ENCODE assay signal across 21 cellular contexts in the genomic region with DNA sequence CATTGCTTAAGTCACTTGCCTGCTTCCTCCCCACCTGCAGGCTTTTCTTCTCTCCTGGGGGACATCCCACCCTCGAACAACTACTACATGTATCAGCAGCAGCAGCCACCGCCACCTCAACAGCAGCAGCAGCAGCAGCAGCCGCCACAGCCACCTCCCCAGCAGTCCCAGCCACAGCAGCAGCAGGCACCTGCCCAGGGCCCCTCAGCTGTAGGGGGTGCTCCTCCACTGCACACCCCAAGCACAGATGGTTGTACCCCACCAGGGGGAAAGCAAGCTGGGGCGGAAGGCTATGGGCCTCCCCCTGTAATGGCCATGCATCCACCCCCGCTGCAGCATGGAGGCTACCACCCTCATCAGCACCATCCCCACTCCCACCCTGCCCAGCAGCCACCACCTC.
"Had no signal": no experiment of that assay in that cellular context is flagged by ENCODE, and none has a peak within 500 bp of the region (broad histone marks: within the 10 kb centered on the region; RNA-seq: fewer than 3 reads in every experiment).

No MANE protein-coding gene starts in this region.

- H3K36me3 ChIP-seq: uterus had no signal

- H3K9me3 ChIP-seq: esophagus muscularis mucosa, gastrocnemius medialis, heart right ventricle, psoas muscle, right lobe of liver, spleen, suprapubic skin, thyroid gland, uterus had no signal

- H3K9me3 Mint-ChIP-seq: natural killer cell treated with Interleukin-12 subunit alpha and Interleukin-12 subunit beta and Interleukin-15 and Interleukin-18, amount 100 ng/mL, for 72 hours; stimulated activated naive B cell treated with anti-CD40 and anti-IgM and Interleukin-4, amounts not matched to agents 10 μg/mL and 1 μg/mL and 100 μg/mL, for 72 hours; type B pancreatic cell had no signal

- H3K4me1 ChIP-seq: thyroid gland, uterus had no signal

- DNase-seq: effector CD4-positive, alpha-beta T cell; gastrocnemius medialis; heart right ventricle; hypothalamus; psoas muscle; retina; right lobe of liver; spleen; stimulated activated CD4-positive, alpha-beta T cell treated with anti-CD3 and anti-CD28 coated beads, Interleukin-15, amount 100 ng/mL, for 24 hours; stimulated activated CD4-positive, alpha-beta T cell treated with anti-CD3 and anti-CD28 coated beads, Interleukin-1b, Interleukin-23, amount 100 ng/mL, for 48 hours; stimulated activated CD4-positive, alpha-beta T cell treated with anti-CD3 and anti-CD28 coated beads, Interleukin-4, amount 100 ng/mL, for 24 hours; stimulated activated naive B cell treated with anti-CD40 and anti-IgM and Interleukin-4, amounts not matched to agents 10 μg/mL and 1 μg/mL and 100 μg/mL, for 72 hours; thyroid gland; uterus had no signal

- ATAC-seq: gastrocnemius medialis; left lobe of liver; stimulated activated naive B cell treated with anti-CD40 and anti-IgM and Interleukin-4, amounts not matched to agents 10 μg/mL and 1 μg/mL and 100 μg/mL, for 72 hours had no signal

- H3K4me3 Mint-ChIP-seq: stimulated activated naive B cell treated with anti-CD40 and anti-IgM and Interleukin-4, amounts not matched to agents 10 μg/mL and 1 μg/mL and 100 μg/mL, for 72 hours; type B pancreatic cell had no signal

- H3K4me3 ChIP-seq: coronary artery, esophagus muscularis mucosa, gastrocnemius medialis, heart right ventricle, psoas muscle, right lobe of liver, spleen, suprapubic skin, thyroid gland, uterus had no signal

- H3K27me3 ChIP-seq: esophagus muscularis mucosa, gastrocnemius medialis, heart right ventricle, right lobe of liver, spleen, suprapubic skin, thyroid gland, uterus had no signal

- H3K27ac Mint-ChIP-seq: stimulated activated naive B cell treated with anti-CD40 and anti-IgM and Interleukin-4, amounts not matched to agents 10 μg/mL and 1 μg/mL and 100 μg/mL, for 72 hours; type B pancreatic cell had no signal

- H3K27ac ChIP-seq: coronary artery, epithelial cell of prostate, esophagus muscularis mucosa, gastrocnemius medialis, heart right ventricle, psoas muscle, right lobe of liver, suprapubic skin, thyroid gland, uterus had no signal

- H3K27me3 Mint-ChIP-seq: natural killer cell treated with Interleukin-12 subunit alpha and Interleukin-12 subunit beta and Interleukin-15 and Interleukin-18, amount 100 ng/mL, for 72 hours; stimulated activated naive B cell treated with anti-CD40 and anti-IgM and Interleukin-4, amounts not matched to agents 10 μg/mL and 1 μg/mL and 100 μg/mL, for 72 hours; type B pancreatic cell had no signal
